In genomic region chr2:10647886-10648605, GRCh38 we compare ENCODE assay signal across 15 cellular contexts.
"Had no signal": no experiment of that assay in that cellular context is flagged by ENCODE, and none has a peak within 500 bp of the region (broad histone marks: within the 10 kb centered on the region; RNA-seq: fewer than 3 reads in every experiment).

No MANE protein-coding gene starts in this region.

- H3K4me3 Mint-ChIP-seq: activated CD8-positive, alpha-beta memory T cell treated with anti-CD3 and anti-CD28 coated beads, Interleukin-2, amount 10 ng/mL, durations not matched to agents 7 days and 5 days; natural killer cell; stimulated activated naive B cell treated with anti-CD40 and anti-IgM and Interleukin-4, amounts not matched to agents 10 μg/mL and 1 μg/mL and 100 μg/mL, for 72 hours had no signal

- H3K4me1 ChIP-seq: ascending aorta, prostate gland, sigmoid colon, tibial nerve, vagina had no signal

- H3K27me3 ChIP-seq: ascending aorta, sigmoid colon, tibial nerve, vagina had no signal

- H3K9me3 Mint-ChIP-seq: natural killer cell; stimulated activated naive B cell treated with anti-CD40 and anti-IgM and Interleukin-4, amounts not matched to agents 10 μg/mL and 1 μg/mL and 100 μg/mL, for 72 hours had no signal

- ATAC-seq: activated CD8-positive, alpha-beta memory T cell treated with anti-CD3 and anti-CD28 coated beads, Interleukin-2, amount 10 ng/mL, durations not matched to agents 7 days and 5 days; natural killer cell; stimulated activated naive B cell treated with anti-CD40 and anti-IgM and Interleukin-4, amounts not matched to agents 10 μg/mL and 1 μg/mL and 100 μg/mL, for 72 hours had no signal

- H3K27ac Mint-ChIP-seq: activated CD8-positive, alpha-beta memory T cell treated with anti-CD3 and anti-CD28 coated beads, Interleukin-2, amount 10 ng/mL, durations not matched to agents 7 days and 5 days; natural killer cell; stimulated activated naive B cell treated with anti-CD40 and anti-IgM and Interleukin-4, amounts not matched to agents 10 μg/mL and 1 μg/mL and 100 μg/mL, for 72 hours had no signal

- DNase-seq: activated CD4-positive, alpha-beta T cell treated with anti-CD3 and anti-CD28 coated beads for 1 hour; activated CD4-positive, alpha-beta T cell treated with anti-CD3 and anti-CD28 coated beads, Interleukin-2, amount 50 U/mL, for 48 hours; activated CD8-positive, alpha-beta memory T cell treated with anti-CD3 and anti-CD28 coated beads, Interleukin-2, amount 10 ng/mL, durations not matched to agents 7 days and 5 days; activated naive CD4-positive, alpha-beta T cell; left cardiac atrium; natural killer cell; occipital lobe; sigmoid colon; stimulated activated CD4-positive, alpha-beta T cell treated with anti-CD3 and anti-CD28 coated beads, Interleukin-2, amount 100 ng/mL, for 24 hours; stimulated activated naive B cell treated with anti-CD40 and anti-IgM and Interleukin-4, amounts not matched to agents 10 μg/mL and 1 μg/mL and 100 μg/mL, for 72 hours; T-helper 9 cell had no signal

- H3K4me3 ChIP-seq: ascending aorta, prostate gland, sigmoid colon, tibial nerve, vagina had no signal

- H3K27ac ChIP-seq: ascending aorta, prostate gland, sigmoid colon, tibial nerve, vagina had no signal

- H3K9me3 ChIP-seq: ascending aorta, prostate gland, sigmoid colon, tibial nerve, vagina had no signal

- H3K27me3 Mint-ChIP-seq: activated CD8-positive, alpha-beta memory T cell treated with anti-CD3 and anti-CD28 coated beads, Interleukin-2, amount 10 ng/mL, durations not matched to agents 7 days and 5 days; stimulated activated naive B cell treated with anti-CD40 and anti-IgM and Interleukin-4, amounts not matched to agents 10 μg/mL and 1 μg/mL and 100 μg/mL, for 72 hours had no signal
